7 cellular contexts compared by ENCODE assay signal in the genomic region with DNA sequence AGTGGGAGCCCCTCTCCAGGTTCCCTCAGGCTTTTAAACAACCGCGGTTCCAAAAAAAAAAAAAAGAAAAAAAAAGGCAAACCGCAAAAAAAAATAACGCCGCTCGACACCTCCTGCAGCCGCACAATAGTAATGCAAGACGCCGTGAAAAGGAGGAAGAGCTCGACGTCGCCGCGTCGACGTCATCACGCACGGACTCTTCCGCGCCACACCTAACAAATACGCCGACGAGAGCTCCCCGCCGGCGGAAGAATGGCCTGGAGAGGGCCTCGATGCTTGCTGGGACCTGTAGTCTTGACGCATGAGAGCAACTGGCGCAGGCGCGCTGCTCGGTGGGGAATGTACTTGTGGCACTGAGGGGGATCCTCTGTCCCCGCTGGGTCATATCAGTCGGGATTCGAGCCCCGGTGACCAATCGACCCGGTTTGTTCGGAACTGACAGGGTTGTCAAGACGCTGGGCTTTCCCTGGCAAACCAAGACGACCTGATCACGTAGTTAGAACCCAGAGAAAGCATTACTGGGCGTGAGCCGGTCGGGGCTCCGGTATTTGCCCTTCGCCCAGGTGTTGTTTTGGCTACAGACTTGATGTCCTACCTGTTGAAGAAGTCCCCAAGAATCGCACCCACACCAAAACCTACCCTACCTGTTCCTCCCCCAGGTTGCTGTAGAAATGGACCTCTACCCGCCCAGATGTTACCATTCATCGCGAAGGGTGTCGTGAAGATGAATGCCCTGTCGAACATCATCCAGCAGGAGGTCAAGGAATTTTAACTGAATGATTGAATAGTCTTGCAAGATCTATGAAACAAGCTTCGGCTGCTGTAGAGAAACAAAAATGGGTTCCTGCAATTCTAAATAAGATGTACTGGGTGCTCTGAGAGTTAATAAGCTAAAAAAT.
A peak's percentile ranks its signal among the peaks of the same experiment; 100 is the strongest.
DNase-seq lines count a peak whose midpoint lies in the region; ATAC-seq and TF ChIP-seq lines count a peak whose summit lies in the region.

A gene (minus strand): TSS at position 131 of the 899 bp plus-strand sequence. CDS start 166 bp downstream, outside the sequence.

- in situ Hi-C loops in astrocyte of the spinal cord (cut with HindIII; ENCODE audit: low sequenced_read_pairs) = no loop called here

- TF ChIP-seq POLR2A in GM18505 (IDR thresholded peaks at IDR 0.05; ENCODE audit: borderline replicate concordance, extremely low read depth, insufficient read depth, insufficient read length) = peak; percentile 92

- TF ChIP-seq CTCF in astrocyte of the spinal cord (IDR thresholded peaks at IDR 0.05; ENCODE audit: low read depth, low read length) (no peak), retinal pigment epithelial cell (conservative IDR thresholded peaks at IDR 0.05; ENCODE audit: low read depth, low read length) (peak; percentile 35)

- peak; percentile 97 for ATAC-seq in GM18505 (IDR thresholded peaks at IDR 0.05; ENCODE audit: unreplicated experiment)
- ATAC-seq in HG02981 (IDR thresholded peaks at IDR 0.05; ENCODE audit: unreplicated experiment) = peak; percentile 98

- peak; percentile 87 for DNase-seq in NCI-H2029 treated with DMSO at 0.1 percent for 48 hours (lab: John Stamatoyannopoulos, UW)
- peak; percentile 80 for DNase-seq in T1000 (lab: John Stamatoyannopoulos, UW)
- peak; percentile 100 for DNase-seq in astrocyte of the spinal cord (ENCODE audit: low read depth, low spot score)
- peak; percentile 96 to 99 for DNase-seq in hippocampal formation (lab: John Stamatoyannopoulos, UW)
- peak; percentile 97 for DNase-seq in retinal pigment epithelial cell (ENCODE audit: low read depth)

- H3K4me3 ChIP-seq in astrocyte of the spinal cord (ENCODE audit: low read depth, low read length) (peak within 1 kb of the TSS; percentile 75), retinal pigment epithelial cell (ENCODE audit: low read length) (peak within 1 kb of the TSS; percentile 76)

Comparison
In these comparisons a context has a peak if more than half of its experiments do, and no peak if none do; other contexts are left out.
1. Peak in every context shown above with its lines: DNase-seq, ATAC-seq and H3K4me3 ChIP-seq.